ENCODE assay signal across 1 cellular context in genomic region chr17:39716073-39716818, GRCh38.
TF ChIP-seq lines count a peak whose summit lies in the region.

No MANE protein-coding gene starts in this region.

TF ChIP-seq in H1, 55 proteins besides CTCF, POLR2A, EP300 and RAD21:
- TF ChIP-seq HDAC6 (IDR thresholded peaks at IDR 0.05; ENCODE audit: low read depth, low read length): no peak
- no peak for TF ChIP-seq EZH2 (IDR thresholded peaks at IDR 0.05; ENCODE audit: low read depth, low read length, severe bottlenecking)
- no peak for TF ChIP-seq SP1 (IDR thresholded peaks at IDR 0.05; ENCODE audit: low read depth, low read length)
- TF ChIP-seq CEBPB (IDR thresholded peaks at IDR 0.05; ENCODE audit: low read depth, low read length): no peak
- TF ChIP-seq JUND (IDR thresholded peaks at IDR 0.05; ENCODE audit: low read length): no peak
